ENCODE assay signal across 16 cellular contexts in genomic region chr3:168071535-168071934, GRCh38. TPM values are rescaled to one million over a fixed set of nuclear protein-coding genes. Genes with fewer than 3 reads are reported as not detected.
A peak's percentile ranks its signal among the peaks of the same experiment; 100 is the strongest.
DNase-seq lines count a peak whose midpoint lies in the region; ATAC-seq, FAIRE-seq and TF ChIP-seq lines count a peak whose summit lies in the region.
"Had no signal": no experiment of that assay in that cellular context is flagged by ENCODE, and none has a peak within 500 bp of the region (broad histone marks: within the 10 kb centered on the region; RNA-seq: fewer than 3 reads in every experiment).

No MANE protein-coding gene starts in this region.

- H3K27me3 Mint-ChIP-seq in nephron (ENCODE audit: low read depth) = no peaks in the 10 kb centered on the region
- no peaks in the 10 kb centered on the region for H3K27me3 Mint-ChIP-seq in stimulated activated naive B cell treated with anti-CD40 and anti-IgM and Interleukin-4, amounts not matched to agents 10 μg/mL and 1 μg/mL and 100 μg/mL, for 72 hours
- H3K27me3 Mint-ChIP-seq: brain; natural killer cell treated with Interleukin-12 subunit alpha and Interleukin-12 subunit beta and Interleukin-15 and Interleukin-18, amount 100 ng/mL, for 72 hours had no signal

- TF ChIP-seq CTCF in BJ (IDR thresholded peaks at IDR 0.05; ENCODE audit: insufficient read depth, low read depth, low read length) = no peak
- TF ChIP-seq CTCF in choroid plexus epithelial cell (conservative IDR thresholded peaks at IDR 0.05; ENCODE audit: low read depth, low read length) = no peak
- TF ChIP-seq CTCF in nephron (IDR thresholded peaks at IDR 0.05; ENCODE audit: unreplicated experiment in 3 of 3) = no peak

- no peaks in the 10 kb centered on the region for H3K9me3 Mint-ChIP-seq in nephron
- no peaks in the 10 kb centered on the region for H3K9me3 Mint-ChIP-seq in stimulated activated naive B cell treated with anti-CD40 and anti-IgM and Interleukin-4, amounts not matched to agents 10 μg/mL and 1 μg/mL and 100 μg/mL, for 72 hours
- H3K9me3 Mint-ChIP-seq: natural killer cell treated with Interleukin-12 subunit alpha and Interleukin-12 subunit beta and Interleukin-15 and Interleukin-18, amount 100 ng/mL, for 72 hours had no signal

- FAIRE-seq in HTR-8/SVneo (lab: Jason Lieb, UNC) = no peak

- CTCF ChIA-PET in BJ (lab: Yijun Ruan, JAX) = no interaction called here

- DNase-seq in BJ (ENCODE audit: low read depth) (peak; percentile 88), HTR-8/SVneo (ENCODE audit: insufficient read length, low spot score) (peak; percentile 47), choroid plexus epithelial cell (ENCODE audit: low read depth) (peak; percentile 89), C1 segment of cervical spinal cord (lab: John Stamatoyannopoulos, UW) (no peak), left colon (no peak), OCI-M2 (lab: John Stamatoyannopoulos, UW; ENCODE audit: unreplicated experiment) (no peak)
- DNase-seq in stimulated activated naive B cell treated with anti-CD40 and anti-IgM and Interleukin-4, amounts not matched to agents 10 μg/mL and 1 μg/mL and 100 μg/mL, for 72 hours = no peak
- DNase-seq: activated CD4-positive, alpha-beta T cell treated with anti-CD3 and anti-CD28 coated beads, Interleukin-2, amount 50 U/mL, for 4 hours; heart left ventricle; NCI-H2029; SHP77 treated with DMSO at 0.1 percent for 48 hours; stimulated activated CD4-positive, alpha-beta T cell treated with anti-CD3 and anti-CD28 coated beads, Interleukin-4, amount 100 ng/mL, for 24 hours; upper lobe of right lung had no signal

- H3K27ac Mint-ChIP-seq in nephron = peak overlapping the region; percentile 66 to 98 (median 89)
- no peak overlapping the region for H3K27ac Mint-ChIP-seq in stimulated activated naive B cell treated with anti-CD40 and anti-IgM and Interleukin-4, amounts not matched to agents 10 μg/mL and 1 μg/mL and 100 μg/mL, for 72 hours

- intact Hi-C loops in left colon (cut with DNase I, micrococcal nuclease) = no loop called here

- no peak overlapping the region for H3K4me3 Mint-ChIP-seq in nephron
- H3K4me3 Mint-ChIP-seq in stimulated activated naive B cell treated with anti-CD40 and anti-IgM and Interleukin-4, amounts not matched to agents 10 μg/mL and 1 μg/mL and 100 μg/mL, for 72 hours = no peak overlapping the region
- H3K4me3 Mint-ChIP-seq: natural killer cell treated with Interleukin-12 subunit alpha and Interleukin-12 subunit beta and Interleukin-15 and Interleukin-18, amount 100 ng/mL, for 72 hours had no signal

- no peaks in the 10 kb centered on the region for H3K36me3 ChIP-seq in BJ (ENCODE audit: control insufficient read depth, insufficient read depth, low read length)
- H3K36me3 ChIP-seq: heart left ventricle, upper lobe of right lung had no signal

- H3K4me3 ChIP-seq in BJ (ENCODE audit: low read depth, low read length) = no peak overlapping the region
- no peak overlapping the region for H3K4me3 ChIP-seq in choroid plexus epithelial cell (ENCODE audit: low read depth, low read length)
- H3K4me3 ChIP-seq: heart left ventricle, upper lobe of right lung had no signal

- H3K4me1 Mint-ChIP-seq in nephron = peaks cover 19% of the 10 kb centered on the region
- peaks cover 3 to 17% of the 10 kb centered on the region in 2 donors for H3K4me1 Mint-ChIP-seq in stimulated activated naive B cell treated with anti-CD40 and anti-IgM and Interleukin-4, amounts not matched to agents 10 μg/mL and 1 μg/mL and 100 μg/mL, for 72 hours

- POLR2A ChIA-PET in BJ (lab: Charles Lee) = no interaction called here

- no peaks in the 10 kb centered on the region for H3K27me3 ChIP-seq in BJ (ENCODE audit: control insufficient read depth, insufficient read depth, low read length)
- H3K27me3 ChIP-seq: heart left ventricle, upper lobe of right lung had no signal

- H3K36me3 Mint-ChIP-seq in nephron (ENCODE audit: low read depth) = peaks cover 12% of the 10 kb centered on the region
- H3K36me3 Mint-ChIP-seq in stimulated activated naive B cell treated with anti-CD40 and anti-IgM and Interleukin-4, amounts not matched to agents 10 μg/mL and 1 μg/mL and 100 μg/mL, for 72 hours = peaks cover 2 to 6% of the 10 kb centered on the region in 2 donors
- H3K36me3 Mint-ChIP-seq: natural killer cell treated with Interleukin-12 subunit alpha and Interleukin-12 subunit beta and Interleukin-15 and Interleukin-18, amount 100 ng/mL, for 72 hours had no signal

- ATAC-seq in stimulated activated naive B cell treated with anti-CD40 and anti-IgM and Interleukin-4, amounts not matched to agents 10 μg/mL and 1 μg/mL and 100 μg/mL, for 72 hours (replicated peaks) = no peak
- ATAC-seq in left colon = no peak
- ATAC-seq: upper lobe of right lung had no signal

RNA-seq across cellular contexts. Expression of gene GOLIM4, which starts 24.2 kb away (rescaled TPM):
- polyA plus RNA-seq in BJ (2011; rRNA removed) = 32.4 and 35.1 TPM in 2 replicates
- 26.9 and 28.0 TPM in 2 replicates for polyA minus RNA-seq in BJ (2011; rRNA and poly(A)+ RNA removed)
- total RNA-seq in left colon = 10 to 100 TPM; 95.4 to 97.6 TPM

Comparison
In these comparisons a context has a peak if more than half of its experiments do, and no peak if none do; other contexts are left out.
1. DNase-seq: peak in BJ (single experiment), HTR-8/SVneo (single experiment) and choroid plexus epithelial cell (single experiment); none in C1 segment of cervical spinal cord (0 of 14), stimulated activated naive B cell treated with anti-CD40 and anti-IgM and Interleukin-4, amounts not matched to agents 10 μg/mL and 1 μg/mL and 100 μg/mL, for 72 hours (single experiment), left colon (0 of 2) and OCI-M2 (single experiment).